ENCODE assay signal across 11 cellular contexts in the genomic region with DNA sequence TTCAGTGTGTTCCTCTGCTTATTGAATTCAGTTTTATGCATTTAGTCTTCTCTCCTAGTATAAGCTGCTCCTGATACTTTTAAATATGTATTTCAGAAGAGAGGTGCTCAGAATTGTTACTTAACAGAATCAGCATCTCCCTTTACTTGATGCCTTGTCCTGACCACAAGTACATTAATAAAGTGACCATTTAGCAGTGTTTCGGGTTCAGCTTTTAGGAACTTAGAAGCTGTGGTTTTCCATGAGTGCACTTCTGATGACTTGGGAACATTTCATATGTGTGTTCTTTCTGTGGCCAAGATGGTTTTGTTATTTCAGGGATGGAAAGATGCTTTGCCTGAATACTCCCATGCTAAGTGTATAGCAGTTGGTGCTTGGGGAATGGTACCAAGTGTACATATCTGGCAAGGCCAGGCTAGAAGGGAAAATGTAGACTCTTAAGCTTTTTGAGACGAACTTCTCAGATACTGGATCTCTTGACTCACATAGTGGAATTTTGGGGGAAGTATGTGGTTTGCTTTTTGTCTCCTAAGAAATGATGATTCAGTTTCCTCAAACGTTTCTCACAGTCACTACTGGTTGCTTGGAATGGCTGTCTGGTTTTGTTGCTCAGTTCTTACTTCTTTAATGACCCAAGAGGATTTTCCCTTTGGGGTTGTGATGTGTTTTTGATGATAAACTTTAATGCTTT. TPM values are rescaled to one million over a fixed set of nuclear protein-coding genes. Genes with fewer than 3 reads are reported as not detected.
DNase-seq lines count a peak whose midpoint lies in the region; ATAC-seq and TF ChIP-seq lines count a peak whose summit lies in the region.
"Had no signal": no experiment of that assay in that cellular context is flagged by ENCODE, and none has a peak within 500 bp of the region (broad histone marks: within the 10 kb centered on the region; RNA-seq: fewer than 3 reads in every experiment).

No MANE protein-coding gene starts in this region.

- H3K23ac ChIP-seq in neuronal stem cell (ENCODE audit: low read depth, low read length, poor library complexity): no peak overlapping the region

- H3K4me1 Mint-ChIP-seq in HFFc6 (ENCODE audit: low read depth): peaks cover 90% of the 10 kb centered on the region
- peaks cover 31% of the 10 kb centered on the region for H3K4me1 Mint-ChIP-seq in activated naive CD8-positive, alpha-beta T cell treated with anti-CD3 and anti-CD28 coated beads for 36 hours

- H3K4ac ChIP-seq in neuronal stem cell (ENCODE audit: low read length): no peak overlapping the region

- peak overlapping the region; percentile 91 for H3K27ac Mint-ChIP-seq in HFFc6
- H3K27ac Mint-ChIP-seq in activated naive CD8-positive, alpha-beta T cell treated with anti-CD3 and anti-CD28 coated beads for 36 hours: peak overlapping the region; percentile 19
- H3K27ac Mint-ChIP-seq: memory B cell had no signal

- no peaks in the 10 kb centered on the region for H3K79me1 ChIP-seq in neuronal stem cell (ENCODE audit: low read depth, low read length)

- H2AFZ ChIP-seq in neuronal stem cell (ENCODE audit: low read length): no peak overlapping the region

- peaks cover 8% of the 10 kb centered on the region for H3K9me3 Mint-ChIP-seq in HFFc6
- peaks cover 2% of the 10 kb centered on the region for H3K9me3 Mint-ChIP-seq in activated naive CD8-positive, alpha-beta T cell treated with anti-CD3 and anti-CD28 coated beads for 36 hours
- H3K9me3 Mint-ChIP-seq: central memory CD8-positive, alpha-beta T cell had no signal

- DNase-seq in AG08395 (ENCODE audit: low spot score) (peak; percentile 86), HFFc6 (peak; percentile 86), kidney epithelial cell (ENCODE audit: low read depth) (peak; percentile 77), T1000 (lab: John Stamatoyannopoulos, UW) (no peak), anterior cingulate cortex (lab: John Stamatoyannopoulos, UW) (no peak), neuronal stem cell (ENCODE audit: low spot score) (no peak)
- no peak for DNase-seq in activated naive CD8-positive, alpha-beta T cell treated with anti-CD3 and anti-CD28 coated beads for 36 hours
- DNase-seq: SIG-M5 had no signal

- no peak overlapping the region for H2AK5ac ChIP-seq in neuronal stem cell (ENCODE audit: low read depth, low read length)

- H3K36me3 ChIP-seq in kidney epithelial cell (ENCODE audit: control insufficient read depth, insufficient read depth, low read length) (no peaks in the 10 kb centered on the region), neuronal stem cell (replicated peaks in 1 of 2; ENCODE audit: control insufficient read depth in 2 of 2, insufficient read depth in 2 of 2, low read length in 2 of 2) (peaks cover 2 to 53% of the 10 kb centered on the region in 2 donors)

- H3K4me3 ChIP-seq in kidney epithelial cell (ENCODE audit: low read depth, low read length): no peak overlapping the region
- H3K4me3 ChIP-seq in neuronal stem cell (ENCODE audit: low read length in 2 of 2): no peak overlapping the region

- H2BK12ac ChIP-seq in neuronal stem cell (ENCODE audit: low read length): no peak overlapping the region

- no peak overlapping the region for H3K27ac ChIP-seq in neuronal stem cell (replicated peaks; ENCODE audit: low read length)

- H3K18ac ChIP-seq in neuronal stem cell (ENCODE audit: low read length): no peak overlapping the region

- no peaks in the 10 kb centered on the region for H3K4me1 ChIP-seq in neuronal stem cell (ENCODE audit: control insufficient read depth in 2 of 2, insufficient read depth in 1 of 2, low read depth in 1 of 2, low read length in 2 of 2)

- no peak for ATAC-seq in GM18861 (IDR thresholded peaks at IDR 0.05; ENCODE audit: unreplicated experiment)

- no peak overlapping the region for H4K91ac ChIP-seq in neuronal stem cell (ENCODE audit: low read depth, low read length, poor library complexity)

- peak overlapping the region; percentile 67 for H3K4me3 Mint-ChIP-seq in HFFc6
- no peak overlapping the region for H3K4me3 Mint-ChIP-seq in activated naive CD8-positive, alpha-beta T cell treated with anti-CD3 and anti-CD28 coated beads for 36 hours
- H3K4me3 Mint-ChIP-seq: central memory CD8-positive, alpha-beta T cell; memory B cell had no signal

- no peak overlapping the region for H3K4me2 ChIP-seq in neuronal stem cell (ENCODE audit: insufficient read depth, low read length, poor library complexity, severe bottlenecking)

- no peak overlapping the region for H4K8ac ChIP-seq in neuronal stem cell (ENCODE audit: low read depth, low read length)

- H3K9me3 ChIP-seq in neuronal stem cell (replicated peaks in 1 of 2; ENCODE audit: control insufficient read depth in 2 of 2, insufficient read depth in 1 of 2, low read depth in 1 of 2, low read length in 2 of 2): peaks cover 0 to 6% of the 10 kb centered on the region in 2 donors

- H3K36me3 Mint-ChIP-seq in HFFc6 (ENCODE audit: low read depth): peaks cover 31% of the 10 kb centered on the region
- H3K36me3 Mint-ChIP-seq in activated naive CD8-positive, alpha-beta T cell treated with anti-CD3 and anti-CD28 coated beads for 36 hours: peaks cover 29% of the 10 kb centered on the region

- TF ChIP-seq CTCF in HFFc6 (IDR thresholded peaks at IDR 0.05) (no peak), kidney epithelial cell (IDR thresholded peaks at IDR 0.05; ENCODE audit: insufficient read depth, low read length, poor library complexity, severe bottlenecking) (no peak)

- H3K27me3 ChIP-seq in kidney epithelial cell (ENCODE audit: control insufficient read depth, insufficient read depth, low read length) (no peaks in the 10 kb centered on the region), neuronal stem cell (ENCODE audit: control insufficient read depth in 3 of 3, insufficient read depth in 3 of 3, low read depth in 1 of 3, low read length in 3 of 3) (no peaks in the 10 kb centered on the region)

- no peak overlapping the region for H3K14ac ChIP-seq in neuronal stem cell (ENCODE audit: low read length)

- no peak overlapping the region for H2BK15ac ChIP-seq in neuronal stem cell (ENCODE audit: low read length)

- no CpG with 5 or more reads among the region's 3 CpGs for WGBS in neuronal stem cell (ENCODE audit: extremely low coverage in 2 of 2, insufficient read length in 2 of 2, insufficient replicate concordance in 1 of 2), 2 donors

- H3K27me3 Mint-ChIP-seq in HFFc6 (ENCODE audit: insufficient read depth): no peaks in the 10 kb centered on the region
- no peaks in the 10 kb centered on the region for H3K27me3 Mint-ChIP-seq in activated naive CD8-positive, alpha-beta T cell treated with anti-CD3 and anti-CD28 coated beads for 36 hours
- H3K27me3 Mint-ChIP-seq: central memory CD8-positive, alpha-beta T cell; memory B cell had no signal

- H2BK5ac ChIP-seq in neuronal stem cell (ENCODE audit: low read length): no peak overlapping the region

- no peak overlapping the region for H2BK120ac ChIP-seq in neuronal stem cell (ENCODE audit: low read depth, low read length)

- H3K9ac ChIP-seq in neuronal stem cell (ENCODE audit: low read depth, low read length, poor library complexity): no peak overlapping the region

RNA-seq across cellular contexts. Expression of a gene that starts 17.2 kb away (rescaled TPM):
- total RNA-seq in HFFc6 (2021; fragmentation: NEBNext Ultra II Directional; extraction: Animal tissue kit (Norgen Biotek cat#: 25700)): 10 to 100 TPM; 22.4 to 30.9 (median 26.0) TPM
- total RNA-seq in activated naive CD8-positive, alpha-beta T cell treated with anti-CD3 and anti-CD28 coated beads for 36 hours: 10 to 100 TPM; 17.3 to 19.5 TPM
- 82.7 and 83.5 TPM in 2 replicates for total RNA-seq in kidney epithelial cell
- 23.0 TPM for polyA plus RNA-seq in neuronal stem cell (2013, experiment 1 of 2)
- 23.0 TPM for polyA plus RNA-seq in neuronal stem cell (2013, experiment 2 of 2)

RNA-seq across cellular contexts. Expression of a gene that starts 47.8 kb away (rescaled TPM):
- total RNA-seq in HFFc6 (2021; fragmentation: NEBNext Ultra II Directional; extraction: Animal tissue kit (Norgen Biotek cat#: 25700)): not detected
- not detected for total RNA-seq in activated naive CD8-positive, alpha-beta T cell treated with anti-CD3 and anti-CD28 coated beads for 36 hours
- total RNA-seq in kidney epithelial cell: not detected in 2 replicates
- not detected for polyA plus RNA-seq in neuronal stem cell (2013, experiment 1 of 2)
- not detected for polyA plus RNA-seq in neuronal stem cell (2013, experiment 2 of 2)

RNA-seq across cellular contexts. Expression of a gene that starts 55.4 kb away (rescaled TPM):
- total RNA-seq in HFFc6 (2021; fragmentation: NEBNext Ultra II Directional; extraction: Animal tissue kit (Norgen Biotek cat#: 25700)): 10 to 100 TPM; 36.4 to 55.7 (median 37.7) TPM
- 10 to 100 TPM; 36.1 to 37.3 TPM for total RNA-seq in activated naive CD8-positive, alpha-beta T cell treated with anti-CD3 and anti-CD28 coated beads for 36 hours
- 72.9 and 92.2 TPM in 2 replicates for total RNA-seq in kidney epithelial cell
- polyA plus RNA-seq in neuronal stem cell (2013, experiment 1 of 2): 71.7 TPM
- 72.0 TPM for polyA plus RNA-seq in neuronal stem cell (2013, experiment 2 of 2)

Comparison
In these comparisons a context has a peak if more than half of its experiments do, and no peak if none do; other contexts are left out.
1. DNase-seq: peak in AG08395 (single experiment), HFFc6 (single experiment) and kidney epithelial cell (single experiment); none in activated naive CD8-positive, alpha-beta T cell treated with anti-CD3 and anti-CD28 coated beads for 36 hours (single experiment), T1000 (single experiment), anterior cingulate cortex (0 of 58) and neuronal stem cell (single experiment).